In the genomic region with DNA sequence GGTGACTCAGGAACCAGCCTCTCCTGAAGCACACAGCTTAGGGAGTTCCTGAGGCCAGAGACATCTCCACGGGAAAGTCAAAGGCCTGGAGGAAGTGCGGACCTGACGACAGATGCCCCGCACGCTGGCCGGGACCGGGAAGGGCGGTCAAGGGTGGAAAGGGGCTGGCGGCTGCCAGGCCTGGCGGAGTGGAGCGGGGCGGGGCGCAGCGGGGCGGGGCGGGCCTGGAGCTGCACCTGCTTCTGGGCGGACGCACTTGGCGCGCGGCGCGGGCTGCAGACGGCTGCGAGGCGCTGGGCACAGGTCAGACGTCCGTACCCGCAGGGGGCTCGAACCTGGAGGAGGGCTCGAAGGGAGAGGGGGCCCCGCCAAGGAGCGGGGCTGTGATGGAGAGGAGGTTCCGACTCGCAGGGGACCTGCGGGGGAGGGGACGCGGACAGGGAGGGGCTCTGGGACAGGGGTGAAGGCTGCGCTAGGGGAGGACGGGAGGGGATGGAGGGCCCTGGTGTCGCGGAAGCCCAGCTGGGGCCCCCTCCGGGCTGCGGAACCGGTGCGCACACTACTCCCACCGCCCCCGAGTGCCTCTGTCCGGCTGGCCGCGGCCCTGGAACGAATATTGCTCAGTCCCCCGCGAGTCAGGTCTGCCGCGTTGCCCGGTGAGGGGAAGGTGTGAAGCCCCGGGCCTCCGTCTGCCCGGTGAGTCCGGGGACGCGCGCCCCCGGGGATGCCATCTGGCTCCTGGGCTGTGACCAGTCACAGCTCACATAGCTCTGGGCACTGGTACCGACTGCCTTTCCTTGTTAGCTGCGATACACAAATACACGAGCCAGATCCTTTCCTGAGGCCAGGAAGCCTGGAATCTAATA, we compare ENCODE assay signal across 8 cellular contexts. TPM values are rescaled to one million over a fixed set of nuclear protein-coding genes. Genes with fewer than 3 reads are reported as not detected.
DNase-seq lines count a peak whose midpoint lies in the region; ATAC-seq and TF ChIP-seq lines count a peak whose summit lies in the region.

Gene TMEM45B (plus strand): TSS at position 253 of the 866 bp plus-strand sequence. CDS start 36,635 bp downstream, outside the sequence.

- POLR2A ChIA-PET in activated CD8-positive, alpha-beta T cell treated with anti-CD3 and anti-CD28 coated beads for 36 hours (lab: Charles Lee): interaction anchor here (0.9 kb wide), 1 partner anchor 80 kb away, joined by 3 read pairs; no protein-coding TSS in a partner anchor

- H3K36me3 ChIP-seq in cardiac muscle cell: no peaks in the 10 kb centered on the region

- TF ChIP-seq CTCF in activated CD8-positive, alpha-beta T cell treated with anti-CD3 and anti-CD28 coated beads for 36 hours (IDR thresholded peaks at IDR 0.05): no peak
- TF ChIP-seq CTCF in cardiac muscle cell (IDR thresholded peaks at IDR 0.05; ENCODE audit: low read depth, low read length) (no peak), retinal pigment epithelial cell (conservative IDR thresholded peaks at IDR 0.05; ENCODE audit: low read depth, low read length) (no peak)

- ATAC-seq in activated CD8-positive, alpha-beta T cell treated with anti-CD3 and anti-CD28 coated beads for 36 hours: peak; percentile 52
- no peak for ATAC-seq in HG02981 (IDR thresholded peaks at IDR 0.05; ENCODE audit: unreplicated experiment)
- no peak for ATAC-seq in HG03460 (IDR thresholded peaks at IDR 0.05; ENCODE audit: unreplicated experiment)
- no peak for ATAC-seq in HG03159 (IDR thresholded peaks at IDR 0.05; ENCODE audit: unreplicated experiment)
- ATAC-seq in HG02884 (IDR thresholded peaks at IDR 0.05; ENCODE audit: unreplicated experiment): no peak

- no peaks in the 10 kb centered on the region for H3K36me3 Mint-ChIP-seq in activated CD8-positive, alpha-beta T cell treated with anti-CD3 and anti-CD28 coated beads for 36 hours (ENCODE audit: low read depth)

- H3K27ac ChIP-seq in cardiac muscle cell: no peak within 1 kb of the TSS

- H3K4me1 ChIP-seq in cardiac muscle cell (ENCODE audit: low read depth): no peaks in the 10 kb centered on the region

- peak within 1 kb of the TSS; percentile 40 for H3K27ac Mint-ChIP-seq in activated CD8-positive, alpha-beta T cell treated with anti-CD3 and anti-CD28 coated beads for 36 hours

- CTCF ChIA-PET in activated CD8-positive, alpha-beta T cell treated with anti-CD3 and anti-CD28 coated beads for 36 hours (lab: Charles Lee): interaction anchor here (0.7 kb wide), 1 partner anchor 698 kb away, joined by 3 read pairs; no protein-coding TSS in a partner anchor

- peaks cover 68% of the 10 kb centered on the region for H3K27me3 ChIP-seq in cardiac muscle cell

- intact Hi-C loops in activated CD8-positive, alpha-beta T cell treated with anti-CD3 and anti-CD28 coated beads for 36 hours (cut with micrococcal nuclease): no loop called here

- H3K4me1 Mint-ChIP-seq in activated CD8-positive, alpha-beta T cell treated with anti-CD3 and anti-CD28 coated beads for 36 hours (ENCODE audit: low read depth): peaks cover 14% of the 10 kb centered on the region

- peak; percentile 77 for DNase-seq in NCI-H1092 treated with DMSO at 0.1 percent for 48 hours (lab: John Stamatoyannopoulos, UW)
- DNase-seq in activated CD8-positive, alpha-beta T cell treated with anti-CD3 and anti-CD28 coated beads for 36 hours: peak; percentile 20
- DNase-seq in cardiac muscle cell (ENCODE audit: low read depth in 1 of 2, low spot score in 1 of 2): peak; percentile 4 to 26
- DNase-seq in retinal pigment epithelial cell (ENCODE audit: low read depth): no peak

- peaks cover 43% of the 10 kb centered on the region for H3K27me3 Mint-ChIP-seq in activated CD8-positive, alpha-beta T cell treated with anti-CD3 and anti-CD28 coated beads for 36 hours

- H3K4me3 Mint-ChIP-seq in activated CD8-positive, alpha-beta T cell treated with anti-CD3 and anti-CD28 coated beads for 36 hours: peak within 1 kb of the TSS; percentile 67

- no peaks in the 10 kb centered on the region for H3K9me3 ChIP-seq in cardiac muscle cell (ENCODE audit: low read depth)

- no peaks in the 10 kb centered on the region for H3K9me3 Mint-ChIP-seq in activated CD8-positive, alpha-beta T cell treated with anti-CD3 and anti-CD28 coated beads for 36 hours

- H3K4me3 ChIP-seq in cardiac muscle cell: peak within 1 kb of the TSS; percentile 27
- H3K4me3 ChIP-seq in retinal pigment epithelial cell (ENCODE audit: low read length): peak within 1 kb of the TSS; percentile 40

RNA-seq across cellular contexts. Expression of gene TMEM45B, which starts in this region (rescaled TPM):
- under 1 TPM; 0.47 to 0.49 TPM for total RNA-seq in activated CD8-positive, alpha-beta T cell treated with anti-CD3 and anti-CD28 coated beads for 36 hours
- 0.18 and 0.33 TPM in 2 replicates for total RNA-seq in cardiac muscle cell
- polyA plus RNA-seq in cardiac muscle cell: 0.10 and 0.37 TPM in 2 replicates

Comparison
In these comparisons a context has a peak if more than half of its experiments do, and no peak if none do; other contexts are left out.
1. Peak in DNase-seq and ATAC-seq in activated CD8-positive, alpha-beta T cell treated with anti-CD3 and anti-CD28 coated beads for 36 hours; RNA of the gene not detected or under 1 TPM.
2. Peak in DNase-seq and H3K4me3 ChIP-seq in cardiac muscle cell; RNA of the gene not detected or under 1 TPM.